8 cellular contexts compared by ENCODE assay signal in the genomic region with DNA sequence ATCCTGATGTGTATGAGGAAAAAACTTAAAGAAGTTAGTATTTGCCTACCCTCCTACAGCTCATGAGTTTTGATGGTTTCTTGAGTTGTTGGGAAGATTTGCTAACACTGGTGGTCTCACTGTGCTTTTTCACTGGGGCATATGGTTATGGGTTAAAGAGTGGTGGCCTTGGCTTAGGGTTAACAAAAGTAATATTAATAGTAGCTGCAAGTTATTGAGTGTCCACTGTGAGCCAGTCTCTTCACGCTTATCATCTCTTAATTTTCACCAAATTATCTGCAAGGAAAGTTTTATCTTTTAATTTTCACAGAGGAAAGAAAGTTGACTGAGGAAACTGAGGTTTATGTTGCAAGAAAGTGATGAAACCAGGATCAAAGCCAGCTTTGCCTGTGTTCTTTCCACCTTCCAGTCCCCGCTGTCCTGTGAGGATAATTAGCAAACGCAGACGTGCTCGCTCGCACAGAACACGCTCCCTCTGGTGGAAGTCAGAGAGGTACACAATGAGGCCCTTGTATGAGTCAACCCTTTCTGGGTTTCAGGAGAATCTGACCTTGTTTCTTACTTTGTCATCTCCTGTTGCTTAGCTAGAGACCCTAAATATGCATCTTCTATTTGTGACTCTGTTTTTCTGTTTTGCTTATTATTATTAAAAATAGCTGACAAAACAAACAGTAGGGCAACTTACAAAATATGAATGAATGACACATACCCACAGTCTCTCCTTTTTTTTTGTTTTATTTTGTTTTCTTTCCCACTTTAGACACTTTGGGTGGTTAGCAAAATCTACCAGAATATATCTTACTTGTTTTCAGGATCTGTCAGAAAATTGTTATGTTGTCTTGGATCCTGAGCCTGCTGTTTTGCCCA.
DNase-seq lines count a peak whose midpoint lies in the region; ATAC-seq and TF ChIP-seq lines count a peak whose summit lies in the region.

No MANE protein-coding gene starts in this region.

- TF ChIP-seq CTCF in BE2C (IDR thresholded peaks at IDR 0.05; ENCODE audit: low read depth, low read length): peak; percentile 92

- H3K23ac ChIP-seq in mesendoderm (ENCODE audit: low read length): no peak overlapping the region

- no peaks in the 10 kb centered on the region for H3K36me3 ChIP-seq in BE2C
- no peaks in the 10 kb centered on the region for H3K36me3 ChIP-seq in mesendoderm (ENCODE audit: control insufficient read depth, insufficient read depth, low read length)

- H2BK120ac ChIP-seq in mesendoderm (ENCODE audit: low read depth, low read length): no peak overlapping the region

- peak; percentile 73 for DNase-seq in BE2C
- peak; percentile 73 for DNase-seq in NCI-H460 (ENCODE audit: extremely low read depth, low read depth)
- peak; percentile 35 for DNase-seq in activated CD4-positive, alpha-beta T cell treated with anti-CD3 and anti-CD28 coated beads, Interleukin-2, amount 50 U/mL, for 1 hour
- DNase-seq in effector CD4-positive, alpha-beta T cell: peak; percentile 40
- peak; percentile 90 for DNase-seq in mesendoderm
- DNase-seq in stimulated activated CD8-positive, alpha-beta memory T cell treated with anti-CD3 and anti-CD28 coated beads, Interleukin-7, amount 100 ng/mL, for 48 hours (ENCODE audit: extremely low read depth in 1 of 2, low read depth in 1 of 2): peak; percentile 7 to 55

- H2BK15ac ChIP-seq in mesendoderm (replicated peaks; ENCODE audit: low read depth): no peak overlapping the region

- no peaks in the 10 kb centered on the region for H3K27me3 ChIP-seq in BE2C
- no peaks in the 10 kb centered on the region for H3K27me3 ChIP-seq in mesendoderm (ENCODE audit: insufficient read depth, low read length, poor library complexity)

- H3K79me2 ChIP-seq in mesendoderm (ENCODE audit: control insufficient read depth, insufficient read depth, low read length): no peaks in the 10 kb centered on the region

- ATAC-seq in GM18873 (IDR thresholded peaks at IDR 0.05; ENCODE audit: low FRiP score, unreplicated experiment) (peak; percentile 84), HG03097 (IDR thresholded peaks at IDR 0.05; ENCODE audit: low FRiP score, unreplicated experiment) (peak; percentile 84)

- no peak overlapping the region for H3K9ac ChIP-seq in mesendoderm (ENCODE audit: low read length)

- H2BK5ac ChIP-seq in mesendoderm (ENCODE audit: low read length): no peak overlapping the region

- H4K5ac ChIP-seq in mesendoderm (ENCODE audit: low read length): no peak overlapping the region

- no peaks in the 10 kb centered on the region for H3K79me1 ChIP-seq in mesendoderm (ENCODE audit: low read length)

- H3K4me3 ChIP-seq in BE2C (ENCODE audit: low read depth, low read length) (no peak overlapping the region), mesendoderm (ENCODE audit: low read length) (no peak overlapping the region)

- no CpG with 5 or more reads among the region's 7 CpGs for WGBS in mesendoderm (ENCODE audit: extremely low coverage, insufficient coverage, low lambda C conversion rate)

- no peak overlapping the region for H3K27ac ChIP-seq in mesendoderm (ENCODE audit: low read depth, low read length)

- no peak overlapping the region for H2AK5ac ChIP-seq in mesendoderm (ENCODE audit: low read length)

- no peak overlapping the region for H3K4me2 ChIP-seq in mesendoderm (ENCODE audit: low read length)

- H3K9me3 ChIP-seq in BE2C: no peaks in the 10 kb centered on the region

- H3K4me1 ChIP-seq in BE2C (peaks cover 13% of the 10 kb centered on the region), mesendoderm (ENCODE audit: control insufficient read depth, low read depth, low read length) (no peaks in the 10 kb centered on the region)

- no peak overlapping the region for H3K56ac ChIP-seq in mesendoderm (ENCODE audit: low read length)

- H4K8ac ChIP-seq in mesendoderm (ENCODE audit: low read depth, low read length): no peak overlapping the region

- H3K18ac ChIP-seq in mesendoderm (ENCODE audit: low read length): no peak overlapping the region

- no peak overlapping the region for H3K4ac ChIP-seq in mesendoderm (ENCODE audit: low read depth, low read length)

Comparison
In these comparisons a context has a peak if more than half of its experiments do, and no peak if none do; other contexts are left out.
1. DNase-seq: peak in every context shown above with its lines; median percentile 90 in mesendoderm; 73 in BE2C; 73 in NCI-H460; 40 in effector CD4-positive, alpha-beta T cell; 35 in activated CD4-positive, alpha-beta T cell treated with anti-CD3 and anti-CD28 coated beads, Interleukin-2, amount 50 U/mL, for 1 hour; 31 in stimulated activated CD8-positive, alpha-beta memory T cell treated with anti-CD3 and anti-CD28 coated beads, Interleukin-7, amount 100 ng/mL, for 48 hours.